ENCODE assay signal across 13 cellular contexts in genomic region chr3:126389792-126390142, GRCh38. TPM values are rescaled to one million over a fixed set of nuclear protein-coding genes. Genes with fewer than 3 reads are reported as not detected.
DNase-seq lines count a peak whose midpoint lies in the region; ATAC-seq and TF ChIP-seq lines count a peak whose summit lies in the region.
"Had no signal": no experiment of that assay in that cellular context is flagged by ENCODE, and none has a peak within 500 bp of the region (broad histone marks: within the 10 kb centered on the region; RNA-seq: fewer than 3 reads in every experiment).

No MANE protein-coding gene starts in this region.

- H3K36me3 ChIP-seq in GM23338 (ENCODE audit: insufficient read depth) (no peaks in the 10 kb centered on the region), smooth muscle cell (ENCODE audit: low read depth) (no peaks in the 10 kb centered on the region)
- H3K36me3 ChIP-seq: neutrophil, transverse colon had no signal

- no peaks in the 10 kb centered on the region for H3K4me1 ChIP-seq in GM23338 (ENCODE audit: insufficient read depth)
- H3K4me1 ChIP-seq in smooth muscle cell (ENCODE audit: low read depth) = peaks cover 5% of the 10 kb centered on the region

- H4K20me1 ChIP-seq in GM23338 (replicated peaks; ENCODE audit: insufficient read depth) = no peaks in the 10 kb centered on the region; the same call in 1 of the 2 replicates
- no peaks in the 10 kb centered on the region for H4K20me1 ChIP-seq in smooth muscle cell (ENCODE audit: low read depth)

- peaks cover 24% of the 10 kb centered on the region for H3K27me3 Mint-ChIP-seq in GM23338 (ENCODE audit: insufficient read depth, low read depth, poor library complexity)

- no peaks in the 10 kb centered on the region for H3K9me2 ChIP-seq in GM23338 (ENCODE audit: insufficient read depth)

- no peaks in the 10 kb centered on the region for H3K36me3 Mint-ChIP-seq in GM23338 (ENCODE audit: low read depth)

- H3K4me2 ChIP-seq in GM23338 = peak overlapping the region; percentile 68
- H3K4me2 ChIP-seq in smooth muscle cell = no peak overlapping the region

- H3K9me3 Mint-ChIP-seq in GM23338 = no peaks in the 10 kb centered on the region; the same call in 2 of the 3 replicates
- H3K9me3 Mint-ChIP-seq: activated CD8-positive, alpha-beta T cell treated with anti-CD3 and anti-CD28 coated beads for 36 hours had no signal

- WGBS in smooth muscle cell (ENCODE audit: low lambda C conversion rate) = 78% methylated on average over 16 of the region's 17 CpGs

- peak overlapping the region; percentile 54 for H3K4me3 Mint-ChIP-seq in GM23338
- H3K4me3 Mint-ChIP-seq: activated CD8-positive, alpha-beta T cell treated with anti-CD3 and anti-CD28 coated beads for 36 hours had no signal

- no peaks in the 10 kb centered on the region for H3K79me2 ChIP-seq in GM23338 (replicated peaks; ENCODE audit: insufficient read depth)
- no peaks in the 10 kb centered on the region for H3K79me2 ChIP-seq in smooth muscle cell (ENCODE audit: low read depth)

- ATAC-seq in GM23338 = no peak; the same call in 2 of the 3 replicates
- ATAC-seq in SK-N-SH treated with all-trans-retinoic acid at 6 μM for 48 hours = peak; percentile 8; the same call in 1 of the 3 replicates
- ATAC-seq in left lobe of liver = peak; percentile 47
- ATAC-seq in HG03175 (IDR thresholded peaks at IDR 0.05; ENCODE audit: unreplicated experiment) = no peak
- ATAC-seq in GM21447 (IDR thresholded peaks at IDR 0.05; ENCODE audit: unreplicated experiment) = no peak
- ATAC-seq in HG02759 (IDR thresholded peaks at IDR 0.05; ENCODE audit: unreplicated experiment) = no peak

- H3K27ac ChIP-seq in GM23338 (ENCODE audit: low read depth) (no peak overlapping the region), smooth muscle cell (ENCODE audit: low read depth) (no peak overlapping the region)

- H3F3A ChIP-seq in GM23338 (replicated peaks; ENCODE audit: low read depth) (no peaks in the 10 kb centered on the region), smooth muscle cell (ENCODE audit: low read depth) (no peaks in the 10 kb centered on the region)

- no peak overlapping the region for H3K27ac Mint-ChIP-seq in GM23338
- H3K27ac Mint-ChIP-seq: activated CD8-positive, alpha-beta T cell treated with anti-CD3 and anti-CD28 coated beads for 36 hours had no signal

- H3K27me3 ChIP-seq in GM23338 (ENCODE audit: insufficient read depth) = peaks cover 27% of the 10 kb centered on the region
- H3K27me3 ChIP-seq in smooth muscle cell (ENCODE audit: low read depth) = no peaks in the 10 kb centered on the region

- DNase-seq in GM23338 (ENCODE audit: low spot score) = no peak
- no peak for DNase-seq in left lobe of liver (ENCODE audit: low spot score)
- no peak for DNase-seq in smooth muscle cell (lab: John Stamatoyannopoulos, UW; ENCODE audit: unreplicated experiment)
- DNase-seq in NCI-H82 (lab: John Stamatoyannopoulos, UW) = no peak
- DNase-seq: NCI-H1417 treated with DMSO at 0.1 percent for 48 hours had no signal

- H2AFZ ChIP-seq in GM23338 (peak overlapping the region; percentile 91), smooth muscle cell (ENCODE audit: low read depth) (peak overlapping the region; percentile 35)

- TF ChIP-seq CTCF in GM23338 (conservative IDR thresholded peaks at IDR 0.05; ENCODE audit: low read depth in 2 of 2) (peak in 1 of 2 experiments; percentile 32; a peak in 1 of 4 replicates), smooth muscle cell (IDR thresholded peaks at IDR 0.05; ENCODE audit: borderline replicate concordance, insufficient read depth, poor library complexity, severe bottlenecking) (no peak)

- H3K9me3 ChIP-seq in smooth muscle cell (replicated peaks; ENCODE audit: low read depth) = no peaks in the 10 kb centered on the region
- H3K9me3 ChIP-seq: neutrophil, transverse colon had no signal

- no peak overlapping the region for H3K9ac ChIP-seq in smooth muscle cell (ENCODE audit: low read depth)

- H3K4me1 Mint-ChIP-seq in GM23338 = peaks cover 12% of the 10 kb centered on the region

- H3K4me3 ChIP-seq in GM23338 (peak overlapping the region; percentile 49), smooth muscle cell (no peak overlapping the region)
- H3K4me3 ChIP-seq: GM12878 had no signal

TF ChIP-seq in SK-N-SH treated with all-trans-retinoic acid at 6 μM for 48 hours, 23 proteins besides CTCF, POLR2A, EP300 and RAD21:
- TF ChIP-seq, protein P1, sequence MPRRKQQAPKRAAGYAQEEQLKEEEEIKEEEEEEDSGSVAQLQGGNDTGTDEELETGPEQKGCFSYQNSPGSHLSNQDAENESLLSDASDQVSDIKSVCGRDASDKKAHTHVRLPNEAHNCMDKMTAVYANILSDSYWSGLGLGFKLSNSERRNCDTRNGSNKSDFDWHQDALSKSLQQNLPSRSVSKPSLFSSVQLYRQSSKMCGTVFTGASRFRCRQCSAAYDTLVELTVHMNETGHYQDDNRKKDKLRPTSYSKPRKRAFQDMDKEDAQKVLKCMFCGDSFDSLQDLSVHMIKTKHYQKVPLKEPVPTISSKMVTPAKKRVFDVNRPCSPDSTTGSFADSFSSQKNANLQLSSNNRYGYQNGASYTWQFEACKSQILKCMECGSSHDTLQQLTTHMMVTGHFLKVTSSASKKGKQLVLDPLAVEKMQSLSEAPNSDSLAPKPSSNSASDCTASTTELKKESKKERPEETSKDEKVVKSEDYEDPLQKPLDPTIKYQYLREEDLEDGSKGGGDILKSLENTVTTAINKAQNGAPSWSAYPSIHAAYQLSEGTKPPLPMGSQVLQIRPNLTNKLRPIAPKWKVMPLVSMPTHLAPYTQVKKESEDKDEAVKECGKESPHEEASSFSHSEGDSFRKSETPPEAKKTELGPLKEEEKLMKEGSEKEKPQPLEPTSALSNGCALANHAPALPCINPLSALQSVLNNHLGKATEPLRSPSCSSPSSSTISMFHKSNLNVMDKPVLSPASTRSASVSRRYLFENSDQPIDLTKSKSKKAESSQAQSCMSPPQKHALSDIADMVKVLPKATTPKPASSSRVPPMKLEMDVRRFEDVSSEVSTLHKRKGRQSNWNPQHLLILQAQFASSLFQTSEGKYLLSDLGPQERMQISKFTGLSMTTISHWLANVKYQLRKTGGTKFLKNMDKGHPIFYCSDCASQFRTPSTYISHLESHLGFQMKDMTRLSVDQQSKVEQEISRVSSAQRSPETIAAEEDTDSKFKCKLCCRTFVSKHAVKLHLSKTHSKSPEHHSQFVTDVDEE (CRISPR knock-in tag; IDR thresholded peaks at IDR 0.05) = no peak
- no peak for TF ChIP-seq SNAI2 (CRISPR knock-in tag; IDR thresholded peaks at IDR 0.05)

RNA-seq across cellular contexts. Expression of gene CFAP100, which starts 4.9 kb away (rescaled TPM):
- 0.07 TPM in 1 of 2 replicates, not detected in the other for total RNA-seq in GM23338 (2014; rRNA removed; shearing (Covaris generic))
- polyA plus RNA-seq in GM23338 (2016; fragmentation: Nextera tagmentation; extraction: Ambion mirVana) (not detected in 2 replicates), smooth muscle cell (not detected in 2 replicates)
- total RNA-seq in left lobe of liver (not detected), smooth muscle cell (not detected in 2 replicates)
- total RNA-seq: activated CD8-positive, alpha-beta T cell treated with anti-CD3 and anti-CD28 coated beads for 36 hours; GM12878; transverse colon had no signal

RNA-seq across cellular contexts. Expression of gene KLF15, which starts 32.6 kb away (rescaled TPM):
- total RNA-seq in GM23338 (2014; rRNA removed; shearing (Covaris generic)) = 14.0 and 19.8 TPM in 2 replicates
- polyA plus RNA-seq in GM23338 (2016; fragmentation: Nextera tagmentation; extraction: Ambion mirVana) (3.3 and 3.5 TPM in 2 replicates), smooth muscle cell (0.13 TPM in 1 of 2 replicates, not detected in the other)
- total RNA-seq in left lobe of liver (105 TPM), smooth muscle cell (not detected in 2 replicates)
- polyA plus RNA-seq: GM12878 had no signal

Comparison
In these comparisons a context has a peak if more than half of its experiments do, and no peak if none do; other contexts are left out.
1. ATAC-seq: peak in SK-N-SH treated with all-trans-retinoic acid at 6 μM for 48 hours (single experiment) and left lobe of liver (single experiment); none in GM23338 (single experiment), HG03175 (single experiment), GM21447 (single experiment) and HG02759 (single experiment).
2. RNA of gene KLF15, which starts 32.6 kb away (total RNA-seq): 105 TPM in left lobe of liver (single experiment) and 14.0 to 19.8 TPM in GM23338; not detected in smooth muscle cell; every median in the first group is over 10 times any median in the second.